In genomic region chr15:60660290-60661051, GRCh38 we compare ENCODE assay signal across 8 cellular contexts.
A peak's percentile ranks its signal among the peaks of the same experiment; 100 is the strongest.
DNase-seq lines count a peak whose midpoint lies in the region; ATAC-seq and TF ChIP-seq lines count a peak whose summit lies in the region.

No MANE protein-coding gene starts in this region.

- no peaks in the 10 kb centered on the region for H3K36me3 Mint-ChIP-seq in activated CD4-positive, alpha-beta memory T cell treated with anti-CD3 and anti-CD28 coated beads for 36 hours
- H3K36me3 Mint-ChIP-seq in activated CD4-positive, alpha-beta memory T cell treated with anti-CD3 and anti-CD28 coated beads, Interleukin-2, amount 10 ng/mL, durations not matched to agents 7 days and 5 days (ENCODE audit: low read depth) = no peaks in the 10 kb centered on the region

- no peak overlapping the region for H3K27ac Mint-ChIP-seq in activated CD4-positive, alpha-beta memory T cell treated with anti-CD3 and anti-CD28 coated beads for 36 hours
- H3K27ac Mint-ChIP-seq in activated CD4-positive, alpha-beta memory T cell treated with anti-CD3 and anti-CD28 coated beads, Interleukin-2, amount 10 ng/mL, durations not matched to agents 7 days and 5 days = no peak overlapping the region

- peak overlapping the region; percentile 25 to 65 (median 29) for H3K27ac ChIP-seq in right lobe of liver

- intact Hi-C loops in activated CD4-positive, alpha-beta memory T cell treated with anti-CD3 and anti-CD28 coated beads for 36 hours (cut with micrococcal nuclease) = loop anchor here (1.0 kb wide), 1 partner anchor 10 kb away; no protein-coding TSS in a partner anchor
- intact Hi-C loops in right lobe of liver (cut with DNase I) = no loop called here

- TF ChIP-seq POLR2A in right lobe of liver (IDR thresholded peaks at IDR 0.05) = no peak

- H3K9ac ChIP-seq in adipocyte (ENCODE audit: low read length) = peak overlapping the region; percentile 62

- 29% methylated on average over 4 of the region's 4 CpGs for WGBS in right lobe of liver (ENCODE audit: insufficient coverage, low coverage, low lambda C conversion rate, missing lambda C conversion rate)

- H3K27me3 Mint-ChIP-seq in activated CD4-positive, alpha-beta memory T cell treated with anti-CD3 and anti-CD28 coated beads for 36 hours = no peaks in the 10 kb centered on the region
- H3K27me3 Mint-ChIP-seq in activated CD4-positive, alpha-beta memory T cell treated with anti-CD3 and anti-CD28 coated beads, Interleukin-2, amount 10 ng/mL, durations not matched to agents 7 days and 5 days = no peaks in the 10 kb centered on the region

- peaks cover 36% of the 10 kb centered on the region for H3K4me1 Mint-ChIP-seq in activated CD4-positive, alpha-beta memory T cell treated with anti-CD3 and anti-CD28 coated beads for 36 hours (ENCODE audit: low read depth)
- peaks cover 11% of the 10 kb centered on the region for H3K4me1 Mint-ChIP-seq in activated CD4-positive, alpha-beta memory T cell treated with anti-CD3 and anti-CD28 coated beads, Interleukin-2, amount 10 ng/mL, durations not matched to agents 7 days and 5 days

- no peak for TF ChIP-seq CTCF in right lobe of liver (IDR thresholded peaks at IDR 0.05)

- H3K4me3 Mint-ChIP-seq in activated CD4-positive, alpha-beta memory T cell treated with anti-CD3 and anti-CD28 coated beads for 36 hours = peak overlapping the region; percentile 29
- H3K4me3 Mint-ChIP-seq in activated CD4-positive, alpha-beta memory T cell treated with anti-CD3 and anti-CD28 coated beads, Interleukin-2, amount 10 ng/mL, durations not matched to agents 7 days and 5 days = no peak overlapping the region

- H3K9me3 ChIP-seq in adipocyte (ENCODE audit: control insufficient read depth, low read length) = no peaks in the 10 kb centered on the region
- H3K9me3 ChIP-seq in right lobe of liver = no peaks in the 10 kb centered on the region

- ATAC-seq in HG02884 (IDR thresholded peaks at IDR 0.05; ENCODE audit: unreplicated experiment) = peak; percentile 73
- ATAC-seq in right lobe of liver = peak; percentile 70 to 86 (median 75)

- CTCF ChIA-PET in activated CD4-positive, alpha-beta memory T cell treated with anti-CD3 and anti-CD28 coated beads for 36 hours (lab: Charles Lee) = interaction anchor here (0.9 to 2.0 kb wide), 4 partner anchors 11 to 273 kb away, joined by 3 to 11 read pairs (median 4); no protein-coding TSS in a partner anchor
- CTCF ChIA-PET in activated CD4-positive, alpha-beta memory T cell treated with anti-CD3 and anti-CD28 coated beads, Interleukin-2, amount 10 ng/mL, durations not matched to agents 7 days and 5 days (lab: Charles Lee) = interaction anchor here (0.6 to 1.2 kb wide), 2 partner anchors 10 to 76 kb away, joined by 4 read pairs; no protein-coding TSS in a partner anchor

- peaks cover 32% of the 10 kb centered on the region for H3K4me1 ChIP-seq in adipocyte (ENCODE audit: control insufficient read depth, insufficient read depth, low read length)
- peaks cover 0 to 28% (median 3%) of the 10 kb centered on the region in 4 donors for H3K4me1 ChIP-seq in right lobe of liver

- H3K36me3 ChIP-seq in adipocyte (ENCODE audit: control insufficient read depth, insufficient read depth, low read length, severe bottlenecking) (no peaks in the 10 kb centered on the region), right lobe of liver (no peaks in the 10 kb centered on the region)

- POLR2A ChIA-PET in activated CD4-positive, alpha-beta memory T cell treated with anti-CD3 and anti-CD28 coated beads for 36 hours (lab: Charles Lee) = interaction anchor here (0.6 to 1.1 kb wide), 3 partner anchors 15 to 203 kb away, joined by 3 read pairs; no protein-coding TSS in a partner anchor
- POLR2A ChIA-PET in activated CD4-positive, alpha-beta memory T cell treated with anti-CD3 and anti-CD28 coated beads, Interleukin-2, amount 10 ng/mL, durations not matched to agents 7 days and 5 days (lab: Charles Lee) = interaction anchor here (0.9 to 1.8 kb wide), 3 partner anchors 11 to 263 kb away, joined by 3 to 10 read pairs (median 6); partner anchors contain the start of gene ANXA2

- DNase-seq in activated CD4-positive, alpha-beta memory T cell treated with anti-CD3 and anti-CD28 coated beads for 36 hours = no peak
- DNase-seq in activated CD4-positive, alpha-beta memory T cell treated with anti-CD3 and anti-CD28 coated beads, Interleukin-2, amount 10 ng/mL, durations not matched to agents 7 days and 5 days = no peak
- DNase-seq in adipocyte (ENCODE audit: low read depth) (peak; percentile 87), right lobe of liver (no peak), NCI-H1436 treated with DMSO at 0.1 percent for 48 hours (lab: John Stamatoyannopoulos, UW) (no peak), SKM-1 (lab: John Stamatoyannopoulos, UW; ENCODE audit: unreplicated experiment) (no peak), HuH-7.5 (ENCODE audit: low spot score) (no peak)

- H3K27me3 ChIP-seq in adipocyte (replicated peaks; ENCODE audit: control insufficient read depth, insufficient read depth, low read length) (no peaks in the 10 kb centered on the region), right lobe of liver (no peaks in the 10 kb centered on the region)

- H3K9me3 Mint-ChIP-seq in activated CD4-positive, alpha-beta memory T cell treated with anti-CD3 and anti-CD28 coated beads for 36 hours = no peaks in the 10 kb centered on the region
- no peaks in the 10 kb centered on the region for H3K9me3 Mint-ChIP-seq in activated CD4-positive, alpha-beta memory T cell treated with anti-CD3 and anti-CD28 coated beads, Interleukin-2, amount 10 ng/mL, durations not matched to agents 7 days and 5 days

- H3K4me3 ChIP-seq in adipocyte (ENCODE audit: low read length) = peak overlapping the region; percentile 57
- no peak overlapping the region for H3K4me3 ChIP-seq in right lobe of liver
